In genomic region chr11:506238-506949, GRCh38 we compare ENCODE assay signal across 8 cellular contexts. TPM values are rescaled to one million over a fixed set of nuclear protein-coding genes. Genes with fewer than 3 reads are reported as not detected.
A peak's percentile ranks its signal among the peaks of the same experiment; 100 is the strongest.
DNase-seq lines count a peak whose midpoint lies in the region; ATAC-seq, FAIRE-seq and TF ChIP-seq lines count a peak whose summit lies in the region.

No MANE protein-coding gene starts in this region.

- H3K4me1 ChIP-seq in left ventricle myocardium inferior (peaks cover 63% of the 10 kb centered on the region), upper lobe of right lung (peaks cover 46% of the 10 kb centered on the region)

- DNase-seq in GM12891 (ENCODE audit: insufficient read length, low spot score) (peak; percentile 99), NCI-H1436 treated with DMSO at 0.1 percent for 48 hours (lab: John Stamatoyannopoulos, UW) (peak; percentile 69), T follicular helper cell (ENCODE audit: low read depth) (peak; percentile 95), amniotic epithelial cell (ENCODE audit: low read depth) (peak; percentile 96), left ventricle myocardium inferior (peak; percentile 98), posterior vena cava (ENCODE audit: low spot score) (peak; percentile 100), upper lobe of right lung (peak; percentile 99)

- TF ChIP-seq CTCF in left ventricle myocardium inferior (IDR thresholded peaks at IDR 0.05; ENCODE audit: borderline replicate concordance), result peak; percentile 22
- peak; percentile 14 for TF ChIP-seq CTCF in upper lobe of right lung (IDR thresholded peaks at IDR 0.05)

- TF ChIP-seq POLR2A in GM12891 (IDR thresholded peaks at IDR 0.05; ENCODE audit: low read depth, low read length), result peak; percentile 93

- H3K27me3 ChIP-seq in left ventricle myocardium inferior (ENCODE audit: low read depth) (no peaks in the 10 kb centered on the region), upper lobe of right lung (no peaks in the 10 kb centered on the region)

- H3K36me3 ChIP-seq in left ventricle myocardium inferior (peaks cover 35% of the 10 kb centered on the region), upper lobe of right lung (peaks cover 26% of the 10 kb centered on the region)

- FAIRE-seq in GM12891 (lab: Jason Lieb, UNC), result peak; percentile 100

- ATAC-seq in HG02840 (IDR thresholded peaks at IDR 0.05; ENCODE audit: low FRiP score, unreplicated experiment) (peak; percentile 77), upper lobe of right lung (peak; percentile 85)

- intact Hi-C loops in left ventricle myocardium inferior (cut with micrococcal nuclease) (no loop called here), posterior vena cava (cut with DNase I) (no loop called here), upper lobe of right lung (cut with DNase I) (no loop called here)

- H3K9me3 ChIP-seq in left ventricle myocardium inferior (replicated peaks) (no peaks in the 10 kb centered on the region), upper lobe of right lung (no peaks in the 10 kb centered on the region)

- H3K4me3 ChIP-seq in left ventricle myocardium inferior (peak overlapping the region; percentile 86), upper lobe of right lung (peak overlapping the region; percentile 88)

- H3K27ac ChIP-seq in left ventricle myocardium inferior (replicated peaks), result peak overlapping the region; percentile 99
- peak overlapping the region; percentile 100 for H3K27ac ChIP-seq in upper lobe of right lung

TF ChIP-seq in GM12891, 5 proteins besides CTCF, POLR2A, EP300 and RAD21:
- TF ChIP-seq SPI1 (IDR thresholded peaks at IDR 0.05; ENCODE audit: low read depth, low read length) (no peak), PAX5 (IDR thresholded peaks at IDR 0.05; ENCODE audit: insufficient read depth, low read length, severe bottlenecking) (no peak), POU2F2 (IDR thresholded peaks at IDR 0.05; ENCODE audit: low read depth, low read length) (peak; percentile 49; the same call in 1 of the 2 replicates), TAF1 (IDR thresholded peaks at IDR 0.05; ENCODE audit: low read depth, low read length) (0 out of 2 replicates have a peak, but pooled peaks have one; percentile 62), POLR2AphosphoS5 (IDR thresholded peaks at IDR 0.05; ENCODE audit: low read depth, low read length) (peak; percentile 87)

RNA-seq across cellular contexts. Expression of gene RNH1, which starts 0.6 kb away (rescaled TPM):
- polyA plus RNA-seq in GM12891 (2012; ENCODE audit: low read depth, missing spikeins), result 81.8 TPM
- 142 TPM for total RNA-seq in left ventricle myocardium inferior
- 100 to 1,000 TPM; 197 to 209 TPM for total RNA-seq in posterior vena cava
- 245 TPM for total RNA-seq in upper lobe of right lung

RNA-seq across cellular contexts. Expression of gene HRAS, which starts 29.0 kb away (rescaled TPM):
- polyA plus RNA-seq in GM12891 (2012; ENCODE audit: low read depth, missing spikeins), result 19.9 TPM
- total RNA-seq in left ventricle myocardium inferior (55.9 TPM), posterior vena cava (10 to 100 TPM; 37.2 to 48.5 TPM), upper lobe of right lung (55.5 TPM)

RNA-seq across cellular contexts. Expression of gene LRRC56, which starts 30.9 kb away (rescaled TPM):
- polyA plus RNA-seq in GM12891 (2012; ENCODE audit: low read depth, missing spikeins), result 0.49 TPM
- total RNA-seq in left ventricle myocardium inferior (0.25 TPM), posterior vena cava (under 1 TPM; 0.43 to 0.56 TPM), upper lobe of right lung (3.2 TPM)

RNA-seq across cellular contexts. Expression of gene LMNTD2, which starts 54.1 kb away (rescaled TPM):
- polyA plus RNA-seq in GM12891 (2012; ENCODE audit: low read depth, missing spikeins), result 3.6 TPM
- total RNA-seq in left ventricle myocardium inferior (0.52 TPM), posterior vena cava (under 1 TPM; 0.43 to 0.56 TPM), upper lobe of right lung (5.9 TPM)

RNA-seq across cellular contexts. Expression of gene RASSF7, which starts 54.4 kb away (rescaled TPM):
- 12.0 TPM for polyA plus RNA-seq in GM12891 (2012; ENCODE audit: low read depth, missing spikeins)
- total RNA-seq in left ventricle myocardium inferior (4.5 TPM), posterior vena cava (1 to 10 TPM; 2.1 to 2.6 TPM), upper lobe of right lung (76.7 TPM)

Comparison
In these comparisons a context has a peak if more than half of its experiments do, and no peak if none do; other contexts are left out.
1. Peak in every context shown above with its lines: DNase-seq, ATAC-seq, H3K4me3 ChIP-seq and H3K27ac ChIP-seq.